8 cellular contexts compared by ENCODE assay signal in the genomic region with DNA sequence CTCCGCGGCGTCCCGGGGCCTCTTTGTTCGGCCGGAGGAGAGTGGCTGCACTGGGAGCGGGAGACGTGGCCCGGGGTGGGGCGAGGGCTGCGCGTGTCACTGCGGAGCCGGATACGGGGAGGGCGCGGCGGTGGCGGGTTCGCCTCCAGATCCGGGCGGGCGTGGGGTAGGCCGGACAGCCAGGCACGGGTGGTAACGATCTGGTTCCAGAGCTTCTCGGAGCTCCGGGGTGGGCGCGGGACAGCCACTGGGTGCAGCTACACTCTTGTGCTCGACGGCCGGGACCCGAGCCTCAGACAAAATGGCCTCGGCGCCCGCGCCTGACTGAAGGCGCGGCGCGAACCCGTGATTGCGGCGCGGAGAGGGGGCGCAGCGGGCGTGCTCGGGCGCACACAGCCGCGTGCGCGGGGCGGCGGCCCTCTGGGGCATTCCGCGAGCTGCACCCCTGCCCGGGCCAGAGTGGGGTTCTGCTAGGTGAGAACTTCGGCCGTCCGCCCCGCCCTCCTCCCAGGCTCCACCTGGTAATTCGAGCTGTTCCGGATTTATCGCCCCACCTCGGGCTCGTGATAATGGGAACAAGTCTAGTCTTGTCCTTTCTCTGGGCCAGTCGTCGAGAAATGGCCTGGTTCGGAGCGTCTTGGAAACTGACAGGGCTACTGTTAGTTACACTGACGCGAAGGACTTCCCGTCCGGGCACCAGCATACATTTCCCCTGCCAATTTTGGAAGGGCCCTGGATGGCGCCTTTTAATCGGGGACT. TPM values are rescaled to one million over a fixed set of nuclear protein-coding genes. Genes with fewer than 3 reads are reported as not detected.
DNase-seq lines count a peak whose midpoint lies in the region; ATAC-seq and TF ChIP-seq lines count a peak whose summit lies in the region.

No MANE protein-coding gene starts in this region.

- H3K4me1 ChIP-seq in liver (ENCODE audit: control insufficient read depth in 4 of 4, insufficient read depth in 4 of 4, low read length in 3 of 4) = peaks cover 0 to 18% (median 3%) of the 10 kb centered on the region in 4 donors

- H3K9me3 ChIP-seq in liver (ENCODE audit: control insufficient read depth in 4 of 4, low read length in 3 of 4) = no peaks in the 10 kb centered on the region

- POLR2A ChIA-PET in activated CD4-positive, alpha-beta T cell treated with anti-CD3 and anti-CD28 coated beads, Interleukin-2, amount 10 ng/mL, durations not matched to agents 7 days and 5 days (lab: Charles Lee) = interaction anchor here (0.9 kb wide), 1 partner anchor 62 kb away, joined by 4 read pairs; a partner anchor contains a TSS

- peak overlapping the region; percentile 91 to 99 for H3K9ac ChIP-seq in liver (ENCODE audit: low read depth in 1 of 2, low read length in 2 of 2)

- ATAC-seq in GM18870 (IDR thresholded peaks at IDR 0.05; ENCODE audit: unreplicated experiment) (peak; percentile 42), HG03135 (IDR thresholded peaks at IDR 0.05; ENCODE audit: unreplicated experiment) (peak; percentile 42)

- peaks cover 2 to 21% (median 10%) of the 10 kb centered on the region in 4 donors for H3K36me3 ChIP-seq in liver (ENCODE audit: control insufficient read depth in 4 of 4, insufficient read depth in 3 of 4, low read depth in 1 of 4, low read length in 3 of 4)

- H3K27me3 Mint-ChIP-seq in activated CD4-positive, alpha-beta T cell treated with anti-CD3 and anti-CD28 coated beads, Interleukin-2, amount 10 ng/mL, durations not matched to agents 7 days and 5 days = no peaks in the 10 kb centered on the region
- H3K27me3 Mint-ChIP-seq in dendritic cell treated with granulocyte-macrophage colony-stimulating factor and Interleukin-4, amounts not matched to agents 40 ng/mL and 50 ng/mL, for 4 days = peaks cover 2% of the 10 kb centered on the region

- WGBS in liver = under 1% methylated on average over 79 of the region's 79 CpGs

- peak in 1 of 2 donors; percentile 8 for TF ChIP-seq RAD21 in liver (IDR thresholded peaks at IDR 0.05)

- H3K4me1 Mint-ChIP-seq in activated CD4-positive, alpha-beta T cell treated with anti-CD3 and anti-CD28 coated beads, Interleukin-2, amount 10 ng/mL, durations not matched to agents 7 days and 5 days = peaks cover 35% of the 10 kb centered on the region
- H3K4me1 Mint-ChIP-seq in dendritic cell treated with granulocyte-macrophage colony-stimulating factor and Interleukin-4, amounts not matched to agents 40 ng/mL and 50 ng/mL, for 4 days (ENCODE audit: low read depth) = peaks cover 5% of the 10 kb centered on the region

- DNase-seq in AG09309 (ENCODE audit: low read depth) (peak; percentile 21), NCI-H2227 treated with DMSO at 0.1 percent for 48 hours (lab: John Stamatoyannopoulos, UW) (peak; percentile 17)
- peak; percentile 72 for DNase-seq in activated CD4-positive, alpha-beta T cell treated with anti-CD3 and anti-CD28 coated beads, Interleukin-2, amount 10 ng/mL, durations not matched to agents 7 days and 5 days
- DNase-seq in stimulated activated CD4-positive, alpha-beta T cell treated with anti-CD3 and anti-CD28 coated beads, Interleukin-4, amount 100 ng/mL, for 4 hours = peak; percentile 58 to 59

- TF ChIP-seq CTCF in AG09309 (IDR thresholded peaks at IDR 0.05; ENCODE audit: control insufficient read depth, insufficient read depth, low read depth, low read length, missing control alignments) (no peak), liver (IDR thresholded peaks at IDR 0.05; ENCODE audit: low read depth, low read length, missing input control) (no peak)

- H3K27me3 ChIP-seq in liver (ENCODE audit: control insufficient read depth in 4 of 4, insufficient read depth in 4 of 4, low read length in 3 of 4) = no peaks in the 10 kb centered on the region

- H3K27ac Mint-ChIP-seq in activated CD4-positive, alpha-beta T cell treated with anti-CD3 and anti-CD28 coated beads, Interleukin-2, amount 10 ng/mL, durations not matched to agents 7 days and 5 days = peak overlapping the region; percentile 96
- H3K27ac Mint-ChIP-seq in dendritic cell treated with granulocyte-macrophage colony-stimulating factor and Interleukin-4, amounts not matched to agents 40 ng/mL and 50 ng/mL, for 4 days = peak overlapping the region; percentile 97

- intact Hi-C loops in dendritic cell treated with granulocyte-macrophage colony-stimulating factor and Interleukin-4, amounts not matched to agents 40 ng/mL and 50 ng/mL, for 4 days (cut with micrococcal nuclease) = loop anchor here (1.0 kb wide), 2 partner anchors 62 to 221 kb away; a partner anchor contains a TSS

- peaks cover 27% of the 10 kb centered on the region for H3K36me3 Mint-ChIP-seq in activated CD4-positive, alpha-beta T cell treated with anti-CD3 and anti-CD28 coated beads, Interleukin-2, amount 10 ng/mL, durations not matched to agents 7 days and 5 days (ENCODE audit: low read depth)
- peaks cover 39% of the 10 kb centered on the region for H3K36me3 Mint-ChIP-seq in dendritic cell treated with granulocyte-macrophage colony-stimulating factor and Interleukin-4, amounts not matched to agents 40 ng/mL and 50 ng/mL, for 4 days (ENCODE audit: low read depth)

- peak overlapping the region; percentile 90 for H3K4me3 Mint-ChIP-seq in activated CD4-positive, alpha-beta T cell treated with anti-CD3 and anti-CD28 coated beads, Interleukin-2, amount 10 ng/mL, durations not matched to agents 7 days and 5 days
- H3K4me3 Mint-ChIP-seq in dendritic cell treated with granulocyte-macrophage colony-stimulating factor and Interleukin-4, amounts not matched to agents 40 ng/mL and 50 ng/mL, for 4 days = peak overlapping the region; percentile 93

- peak overlapping the region; percentile 97 to 99 for H3K27ac ChIP-seq in liver (ENCODE audit: low read depth in 1 of 2, low read length in 2 of 2)

- H3K4me3 ChIP-seq in AG09309 (ENCODE audit: control insufficient read depth, low read depth, low read length) (peak overlapping the region; percentile 83), liver (ENCODE audit: low read depth in 1 of 3, low read length in 3 of 3) (peak overlapping the region; percentile 65 to 99 (median 82))

- CTCF ChIA-PET in activated CD4-positive, alpha-beta T cell treated with anti-CD3 and anti-CD28 coated beads, Interleukin-2, amount 10 ng/mL, durations not matched to agents 7 days and 5 days (lab: Charles Lee) = interaction anchor here (0.6 to 2.3 kb wide), 8 partner anchors 10 to 220 kb away, joined by 3 to 12 read pairs (median 4); a partner anchor contains a TSS

- no peaks in the 10 kb centered on the region for H3K9me3 Mint-ChIP-seq in activated CD4-positive, alpha-beta T cell treated with anti-CD3 and anti-CD28 coated beads, Interleukin-2, amount 10 ng/mL, durations not matched to agents 7 days and 5 days
- H3K9me3 Mint-ChIP-seq in dendritic cell treated with granulocyte-macrophage colony-stimulating factor and Interleukin-4, amounts not matched to agents 40 ng/mL and 50 ng/mL, for 4 days = no peaks in the 10 kb centered on the region

TF ChIP-seq in liver, 16 proteins besides CTCF, POLR2A, EP300 and RAD21:
- TF ChIP-seq YY1 (IDR thresholded peaks at IDR 0.05) (peak; percentile 75), TAF1 (conservative IDR thresholded peaks at IDR 0.05) (peak; percentile 79), FOXA1 (IDR thresholded peaks at IDR 0.05) (peak; percentile 41)
- TF ChIP-seq, protein P1, sequence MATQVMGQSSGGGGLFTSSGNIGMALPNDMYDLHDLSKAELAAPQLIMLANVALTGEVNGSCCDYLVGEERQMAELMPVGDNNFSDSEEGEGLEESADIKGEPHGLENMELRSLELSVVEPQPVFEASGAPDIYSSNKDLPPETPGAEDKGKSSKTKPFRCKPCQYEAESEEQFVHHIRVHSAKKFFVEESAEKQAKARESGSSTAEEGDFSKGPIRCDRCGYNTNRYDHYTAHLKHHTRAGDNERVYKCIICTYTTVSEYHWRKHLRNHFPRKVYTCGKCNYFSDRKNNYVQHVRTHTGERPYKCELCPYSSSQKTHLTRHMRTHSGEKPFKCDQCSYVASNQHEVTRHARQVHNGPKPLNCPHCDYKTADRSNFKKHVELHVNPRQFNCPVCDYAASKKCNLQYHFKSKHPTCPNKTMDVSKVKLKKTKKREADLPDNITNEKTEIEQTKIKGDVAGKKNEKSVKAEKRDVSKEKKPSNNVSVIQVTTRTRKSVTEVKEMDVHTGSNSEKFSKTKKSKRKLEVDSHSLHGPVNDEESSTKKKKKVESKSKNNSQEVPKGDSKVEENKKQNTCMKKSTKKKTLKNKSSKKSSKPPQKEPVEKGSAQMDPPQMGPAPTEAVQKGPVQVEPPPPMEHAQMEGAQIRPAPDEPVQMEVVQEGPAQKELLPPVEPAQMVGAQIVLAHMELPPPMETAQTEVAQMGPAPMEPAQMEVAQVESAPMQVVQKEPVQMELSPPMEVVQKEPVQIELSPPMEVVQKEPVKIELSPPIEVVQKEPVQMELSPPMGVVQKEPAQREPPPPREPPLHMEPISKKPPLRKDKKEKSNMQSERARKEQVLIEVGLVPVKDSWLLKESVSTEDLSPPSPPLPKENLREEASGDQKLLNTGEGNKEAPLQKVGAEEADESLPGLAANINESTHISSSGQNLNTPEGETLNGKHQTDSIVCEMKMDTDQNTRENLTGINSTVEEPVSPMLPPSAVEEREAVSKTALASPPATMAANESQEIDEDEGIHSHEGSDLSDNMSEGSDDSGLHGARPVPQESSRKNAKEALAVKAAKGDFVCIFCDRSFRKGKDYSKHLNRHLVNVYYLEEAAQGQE (IDR thresholded peaks at IDR 0.05) = peak; percentile 74
- TF ChIP-seq, protein P2, sequence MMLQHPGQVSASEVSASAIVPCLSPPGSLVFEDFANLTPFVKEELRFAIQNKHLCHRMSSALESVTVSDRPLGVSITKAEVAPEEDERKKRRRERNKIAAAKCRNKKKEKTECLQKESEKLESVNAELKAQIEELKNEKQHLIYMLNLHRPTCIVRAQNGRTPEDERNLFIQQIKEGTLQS (IDR thresholded peaks at IDR 0.05) = no peak

RNA-seq across cellular contexts. Expression of a gene that starts 1.0 kb away (rescaled TPM):
- total RNA-seq in activated CD4-positive, alpha-beta T cell treated with anti-CD3 and anti-CD28 coated beads, Interleukin-2, amount 10 ng/mL, durations not matched to agents 7 days and 5 days = 10 to 100 TPM; 53.6 to 61.7 TPM
- total RNA-seq in liver = 100 to 1,000 TPM; 190 to 237 TPM
- 100 to 1,000 TPM in 1 of 2 donors, 10 to 100 TPM in 1; 34.3 to 114 TPM for polyA plus RNA-seq in liver

Comparison
In these comparisons a context has a peak if more than half of its experiments do, and no peak if none do; other contexts are left out.
1. Peak in every context shown above with its lines: DNase-seq, ATAC-seq, H3K4me3 ChIP-seq and H3K27ac ChIP-seq.
2. DNase-seq: peak in every context shown above with its lines; median percentile 72 in activated CD4-positive, alpha-beta T cell treated with anti-CD3 and anti-CD28 coated beads, Interleukin-2, amount 10 ng/mL, durations not matched to agents 7 days and 5 days; 58 in stimulated activated CD4-positive, alpha-beta T cell treated with anti-CD3 and anti-CD28 coated beads, Interleukin-4, amount 100 ng/mL, for 4 hours; 21 in AG09309; 17 in NCI-H2227 treated with DMSO at 0.1 percent for 48 hours.